In the genomic region with DNA sequence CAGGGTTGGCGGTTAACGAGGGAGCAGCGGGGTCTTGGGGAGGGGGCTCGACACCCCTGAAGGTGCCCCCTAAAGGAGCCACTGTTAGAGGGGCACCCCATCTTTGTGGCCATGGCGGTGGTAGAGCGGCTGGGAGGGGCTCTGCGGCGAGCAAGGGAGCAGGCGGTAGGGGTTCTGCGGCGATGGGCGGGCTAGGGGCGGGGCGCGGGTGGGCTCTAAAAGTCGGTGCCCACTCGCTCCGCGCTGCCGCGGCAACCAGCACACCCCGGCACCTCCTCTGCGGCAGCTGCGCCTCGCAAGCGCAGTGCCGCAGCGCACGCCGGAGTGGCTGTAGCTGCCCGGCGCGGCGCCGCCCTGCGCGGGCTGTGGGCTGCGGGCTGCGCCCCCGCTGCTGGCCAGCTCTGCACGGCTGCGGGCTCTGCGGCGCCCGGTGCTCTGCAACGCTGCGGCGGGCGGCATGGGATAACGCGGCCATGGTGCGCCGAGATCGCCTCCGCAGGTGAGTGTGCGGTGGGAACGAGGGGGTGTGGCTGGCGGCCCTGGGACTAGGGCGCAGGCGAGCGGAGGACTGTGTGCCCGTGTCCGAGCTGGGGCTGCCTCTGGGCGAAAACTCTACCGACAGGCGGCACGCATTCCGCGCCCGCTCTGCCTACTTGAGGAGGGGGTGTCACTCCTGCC, we compare ENCODE assay signal across 9 cellular contexts. TPM values are rescaled to one million over a fixed set of nuclear protein-coding genes. Genes with fewer than 3 reads are reported as not detected.
DNase-seq lines count a peak whose midpoint lies in the region; ATAC-seq, FAIRE-seq and TF ChIP-seq lines count a peak whose summit lies in the region.
"Had no signal": no experiment of that assay in that cellular context is flagged by ENCODE, and none has a peak within 500 bp of the region (broad histone marks: within the 10 kb centered on the region; RNA-seq: fewer than 3 reads in every experiment).

A gene with protein sequence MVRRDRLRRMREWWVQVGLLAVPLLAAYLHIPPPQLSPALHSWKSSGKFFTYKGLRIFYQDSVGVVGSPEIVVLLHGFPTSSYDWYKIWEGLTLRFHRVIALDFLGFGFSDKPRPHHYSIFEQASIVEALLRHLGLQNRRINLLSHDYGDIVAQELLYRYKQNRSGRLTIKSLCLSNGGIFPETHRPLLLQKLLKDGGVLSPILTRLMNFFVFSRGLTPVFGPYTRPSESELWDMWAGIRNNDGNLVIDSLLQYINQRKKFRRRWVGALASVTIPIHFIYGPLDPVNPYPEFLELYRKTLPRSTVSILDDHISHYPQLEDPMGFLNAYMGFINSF (plus strand): TSS at position 245 of the 678 bp plus-strand sequence. CDS start 229 bp downstream, at position 474.

- no peak for TF ChIP-seq CTCF in astrocyte (IDR thresholded peaks at IDR 0.05; ENCODE audit: insufficient read depth, low read depth, low read length)

- H3K27ac ChIP-seq in BLaER1: no peak within 1 kb of the TSS
- peak within 1 kb of the TSS; percentile 37 for H3K27ac ChIP-seq in astrocyte (ENCODE audit: low read depth, low read length)
- H3K27ac ChIP-seq in iPS-18a (ENCODE audit: low read length): no peak within 1 kb of the TSS
- no peak within 1 kb of the TSS for H3K27ac ChIP-seq in skeletal muscle tissue (ENCODE audit: low read depth, low read length)
- H3K27ac ChIP-seq: neutrophil had no signal

- H3K27ac Mint-ChIP-seq in astrocyte (ENCODE audit: unreplicated experiment): peak within 1 kb of the TSS; percentile 81

- peak within 1 kb of the TSS; percentile 91 for H3K4me3 Mint-ChIP-seq in astrocyte (ENCODE audit: unreplicated experiment)

- no peaks in the 10 kb centered on the region for H3K9me3 Mint-ChIP-seq in astrocyte (ENCODE audit: unreplicated experiment)

- DNase-seq in HTR-8/SVneo (ENCODE audit: insufficient read length, low spot score) (peak; percentile 69), astrocyte (ENCODE audit: low read depth) (peak; percentile 40)

- ATAC-seq in HG02610 (IDR thresholded peaks at IDR 0.05; ENCODE audit: unreplicated experiment) (no peak), HG03039 (IDR thresholded peaks at IDR 0.05; ENCODE audit: unreplicated experiment) (no peak), HG03097 (IDR thresholded peaks at IDR 0.05; ENCODE audit: low FRiP score, unreplicated experiment) (no peak)

- H3K4me2 ChIP-seq in BLaER1 (no peak within 1 kb of the TSS), astrocyte (ENCODE audit: low read length) (peak within 1 kb of the TSS; percentile 77)

- H3K4me1 Mint-ChIP-seq in astrocyte (ENCODE audit: low read depth, unreplicated experiment): peaks cover 33% of the 10 kb centered on the region

- H3K9ac ChIP-seq in BLaER1 (no peak within 1 kb of the TSS), astrocyte (ENCODE audit: low read length) (peak within 1 kb of the TSS; percentile 87), iPS-18a (ENCODE audit: low read length) (peak within 1 kb of the TSS; percentile 65), skeletal muscle tissue (ENCODE audit: low read depth in 1 of 3, low read length in 3 of 3) (peak within 1 kb of the TSS in 2 of 3 donors; percentile 21 to 40)

- no peaks in the 10 kb centered on the region for H3K36me3 Mint-ChIP-seq in astrocyte (ENCODE audit: low read depth, unreplicated experiment)

- no peaks in the 10 kb centered on the region for H3K36me3 ChIP-seq in BLaER1
- H3K36me3 ChIP-seq in astrocyte (ENCODE audit: insufficient read depth, low read length): no peaks in the 10 kb centered on the region
- peaks cover 8% of the 10 kb centered on the region for H3K36me3 ChIP-seq in iPS-18a (ENCODE audit: control insufficient read depth, low read depth, low read length)
- no peaks in the 10 kb centered on the region for H3K36me3 ChIP-seq in skeletal muscle tissue (ENCODE audit: control insufficient read depth in 3 of 3, insufficient read depth in 3 of 3, low read length in 3 of 3)
- H3K36me3 ChIP-seq: neutrophil had no signal

- H3K9me3 ChIP-seq in BLaER1 (peaks cover 41% of the 10 kb centered on the region), astrocyte (ENCODE audit: insufficient read depth, low read depth, low read length) (no peaks in the 10 kb centered on the region), iPS-18a (ENCODE audit: control insufficient read depth, low read depth, low read length) (no peaks in the 10 kb centered on the region), skeletal muscle tissue (ENCODE audit: control insufficient read depth in 3 of 3, low read length in 3 of 3) (no peaks in the 10 kb centered on the region)
- H3K9me3 ChIP-seq: neutrophil had no signal

- H3K4me3 ChIP-seq in BLaER1: peak within 1 kb of the TSS; percentile 33; the same call in 1 of the 2 replicates
- peak within 1 kb of the TSS; percentile 65 for H3K4me3 ChIP-seq in astrocyte (ENCODE audit: insufficient read depth, low read depth, low read length)
- peak within 1 kb of the TSS; percentile 64 for H3K4me3 ChIP-seq in iPS-18a (ENCODE audit: low read length)
- peak within 1 kb of the TSS; percentile 62 to 67 (median 63) for H3K4me3 ChIP-seq in skeletal muscle tissue (ENCODE audit: low read length in 3 of 3)

- H3K27me3 Mint-ChIP-seq in astrocyte (ENCODE audit: low read depth, unreplicated experiment): no peaks in the 10 kb centered on the region

- H3K27me3 ChIP-seq in BLaER1 (peaks cover 23% of the 10 kb centered on the region; the same call in 1 of the 2 replicates), astrocyte (ENCODE audit: insufficient read depth, low read length) (no peaks in the 10 kb centered on the region), iPS-18a (ENCODE audit: control insufficient read depth, insufficient read depth, low read length) (peaks cover 28% of the 10 kb centered on the region), skeletal muscle tissue (ENCODE audit: control insufficient read depth in 3 of 3, insufficient read depth in 3 of 3, low read length in 3 of 3) (peaks cover 13 to 57% (median 36%) of the 10 kb centered on the region in 3 donors)

- H4K20me1 ChIP-seq in BLaER1 (no peaks in the 10 kb centered on the region), astrocyte (ENCODE audit: insufficient read depth, low read length) (peaks cover 31% of the 10 kb centered on the region)

- peak within 1 kb of the TSS; percentile 57 for H2AFZ ChIP-seq in astrocyte (ENCODE audit: low read depth, low read length)

- no peak for FAIRE-seq in HTR-8/SVneo (lab: Jason Lieb, UNC)
- FAIRE-seq in astrocyte (lab: Jason Lieb, UNC): no peak

- H3K4me1 ChIP-seq in BLaER1: no peaks in the 10 kb centered on the region
- peaks cover 37% of the 10 kb centered on the region for H3K4me1 ChIP-seq in astrocyte (ENCODE audit: insufficient read depth, low read length)
- peaks cover 24% of the 10 kb centered on the region for H3K4me1 ChIP-seq in iPS-18a (ENCODE audit: control insufficient read depth, low read depth, low read length)
- peaks cover 7 to 24% (median 10%) of the 10 kb centered on the region in 3 donors for H3K4me1 ChIP-seq in skeletal muscle tissue (ENCODE audit: control insufficient read depth in 3 of 3, insufficient read depth in 3 of 3, low read length in 3 of 3)

- H3K79me2 ChIP-seq in astrocyte (ENCODE audit: insufficient read depth, low read length): peaks cover 47% of the 10 kb centered on the region

RNA-seq across cellular contexts. Expression of the gene that starts here (rescaled TPM):
- total RNA-seq in astrocyte: 170 and 214 TPM in 2 replicates
- 446 TPM for total RNA-seq in skeletal muscle tissue
